ENCODE assay signal across 27 cellular contexts in the genomic region with DNA sequence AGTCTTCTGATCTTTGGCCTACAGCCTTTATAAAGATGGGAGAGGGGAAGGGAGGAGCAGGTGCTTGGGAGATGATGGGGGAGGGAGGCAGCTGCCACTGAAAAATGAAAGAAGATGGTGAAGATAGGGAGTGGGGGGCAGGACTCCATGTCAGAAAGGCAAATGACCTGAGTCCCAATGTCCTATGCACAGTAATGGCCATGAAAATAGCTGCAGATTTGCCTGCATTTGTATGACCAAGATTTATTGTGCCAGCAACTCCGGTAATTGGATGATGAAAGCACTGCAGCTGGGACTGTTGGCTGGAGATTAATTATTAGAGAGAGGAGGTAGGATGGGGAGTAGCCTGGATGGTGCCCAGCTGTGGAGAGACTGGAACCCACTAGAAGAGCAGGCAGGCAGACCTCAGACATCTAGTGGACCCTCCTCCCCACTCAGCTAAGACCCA. TPM values are rescaled to one million over a fixed set of nuclear protein-coding genes. Genes with fewer than 3 reads are reported as not detected.
DNase-seq lines count a peak whose midpoint lies in the region; ATAC-seq and TF ChIP-seq lines count a peak whose summit lies in the region.
"Had no signal": no experiment of that assay in that cellular context is flagged by ENCODE, and none has a peak within 500 bp of the region (broad histone marks: within the 10 kb centered on the region; RNA-seq: fewer than 3 reads in every experiment).

No MANE protein-coding gene starts in this region.

- H3K4me1 ChIP-seq in psoas muscle = peaks cover 48% of the 10 kb centered on the region
- H3K4me1 ChIP-seq: BLaER1, Caco-2, transverse colon had no signal

- no peaks in the 10 kb centered on the region for H3K4me1 Mint-ChIP-seq in glutamatergic neuron (ENCODE audit: low read depth, unreplicated experiment)
- H3K4me1 Mint-ChIP-seq: activated CD4-positive, alpha-beta T cell treated with anti-CD3 and anti-CD28 coated beads, Interleukin-2, amount 10 ng/mL, durations not matched to agents 7 days and 5 days; activated CD8-positive, alpha-beta memory T cell treated with anti-CD3 and anti-CD28 coated beads, Interleukin-2, amount 10 ng/mL, durations not matched to agents 7 days and 5 days; activated naive CD4-positive, alpha-beta T cell treated with anti-CD3 and anti-CD28 coated beads, Interleukin-2, amount 50 U/mL, for 24 hours had no signal

- H3K9me3 Mint-ChIP-seq in glutamatergic neuron (ENCODE audit: unreplicated experiment) = no peaks in the 10 kb centered on the region
- H3K9me3 Mint-ChIP-seq: activated CD4-positive, alpha-beta T cell treated with anti-CD3 and anti-CD28 coated beads, Interleukin-2, amount 10 ng/mL, durations not matched to agents 7 days and 5 days; activated naive CD4-positive, alpha-beta T cell treated with anti-CD3 and anti-CD28 coated beads, Interleukin-2, amount 50 U/mL, for 24 hours; activated T-helper 1 cell treated with anti-CD3 and anti-CD28 coated beads, Interleukin-12 subunit alpha, Interleukin-12 subunit beta, Interleukin-2, Interleukin-4 antibody, amounts not matched to agents 30 ng/mL and 10 ng/mL and 1 ng/mL, durations not matched to agents 14 hours and 24 hours and 36 hours had no signal

- TF ChIP-seq CTCF in glutamatergic neuron (IDR thresholded peaks at IDR 0.05; ENCODE audit: partially characterized antibody, unreplicated experiment) = no peak
- no peak for TF ChIP-seq CTCF in psoas muscle (IDR thresholded peaks at IDR 0.05)

- H3K27me3 Mint-ChIP-seq in glutamatergic neuron (ENCODE audit: unreplicated experiment) = peaks cover 4% of the 10 kb centered on the region
- H3K27me3 Mint-ChIP-seq: activated CD4-positive, alpha-beta T cell treated with anti-CD3 and anti-CD28 coated beads, Interleukin-2, amount 10 ng/mL, durations not matched to agents 7 days and 5 days; activated CD8-positive, alpha-beta memory T cell treated with anti-CD3 and anti-CD28 coated beads, Interleukin-2, amount 10 ng/mL, durations not matched to agents 7 days and 5 days; activated naive CD4-positive, alpha-beta T cell treated with anti-CD3 and anti-CD28 coated beads, Interleukin-2, amount 50 U/mL, for 24 hours had no signal

- H3K27me3 ChIP-seq in psoas muscle (ENCODE audit: insufficient read depth in 3 of 3, low read length in 2 of 3) = no peaks in the 10 kb centered on the region
- H3K27me3 ChIP-seq: BLaER1, right atrium auricular region, spleen, transverse colon had no signal

- ATAC-seq in psoas muscle = peak; percentile 22 to 55 (median 32)
- ATAC-seq: activated CD8-positive, alpha-beta memory T cell treated with anti-CD3 and anti-CD28 coated beads, Interleukin-2, amount 10 ng/mL, durations not matched to agents 7 days and 5 days; HepG2; stimulated activated naive CD8-positive, alpha-beta T cell treated with anti-CD3 and anti-CD28 coated beads, Interleukin-15, Interleukin-2, amounts not matched to agents 100 U/mL and 50 U/mL, for 24 hours had no signal

- H3K27ac Mint-ChIP-seq in glutamatergic neuron (ENCODE audit: unreplicated experiment) = peak overlapping the region; percentile 6
- H3K27ac Mint-ChIP-seq: activated CD4-positive, alpha-beta T cell treated with anti-CD3 and anti-CD28 coated beads, Interleukin-2, amount 10 ng/mL, durations not matched to agents 7 days and 5 days; activated CD8-positive, alpha-beta memory T cell treated with anti-CD3 and anti-CD28 coated beads, Interleukin-2, amount 10 ng/mL, durations not matched to agents 7 days and 5 days; activated naive CD4-positive, alpha-beta T cell treated with anti-CD3 and anti-CD28 coated beads, Interleukin-2, amount 50 U/mL, for 24 hours; activated T-helper 1 cell treated with anti-CD3 and anti-CD28 coated beads, Interleukin-12 subunit alpha, Interleukin-12 subunit beta, Interleukin-2, Interleukin-4 antibody, amounts not matched to agents 30 ng/mL and 10 ng/mL and 1 ng/mL, durations not matched to agents 14 hours and 24 hours and 36 hours had no signal

- H3K36me3 Mint-ChIP-seq in glutamatergic neuron (ENCODE audit: unreplicated experiment) = no peaks in the 10 kb centered on the region
- H3K36me3 Mint-ChIP-seq: activated naive CD4-positive, alpha-beta T cell treated with anti-CD3 and anti-CD28 coated beads, Interleukin-2, amount 50 U/mL, for 24 hours had no signal

- 20 to 50% (median 20%) methylated on average over 1 of the region's 1 CpG for WGBS in psoas muscle, 3 donors

- no peak overlapping the region for H3K4me3 ChIP-seq in psoas muscle
- H3K4me3 ChIP-seq: BLaER1, lung, right atrium auricular region, spleen, transverse colon had no signal

- DNase-seq in NCI-H1417 (lab: John Stamatoyannopoulos, UW) = peak in 2 of 3 experiments; percentile 15 to 51
- no peak for DNase-seq in NCI-H1417 treated with DMSO at 0.1 percent for 48 hours (lab: John Stamatoyannopoulos, UW)
- peak; percentile 77 for DNase-seq in NCI-H82 treated with DMSO at 0.1 percent for 48 hours (lab: John Stamatoyannopoulos, UW; ENCODE audit: unreplicated experiment)
- no peak for DNase-seq in glutamatergic neuron
- no peak for DNase-seq in psoas muscle
- no peak for DNase-seq in NCI-H2029 (lab: John Stamatoyannopoulos, UW)
- DNase-seq in activated CD4-positive, alpha-beta T cell treated with anti-CD3 and anti-CD28 coated beads for 48 hours = no peak
- no peak for DNase-seq in NCI-H1694 (lab: John Stamatoyannopoulos, UW)
- DNase-seq: activated CD4-positive, alpha-beta T cell treated with anti-CD3 and anti-CD28 coated beads, Interleukin-2, amount 10 ng/mL, durations not matched to agents 7 days and 5 days; activated CD8-positive, alpha-beta memory T cell treated with anti-CD3 and anti-CD28 coated beads, Interleukin-2, amount 10 ng/mL, durations not matched to agents 7 days and 5 days; Caco-2; central memory CD4-positive, alpha-beta T cell; foreskin fibroblast; NCI-H1092 treated with DMSO at 0.1 percent for 48 hours; NCI-H2107; spleen; stimulated activated CD4-positive, alpha-beta T cell treated with anti-CD3 and anti-CD28 coated beads, Interleukin-4, amount 100 ng/mL, for 24 hours; stimulated activated naive CD8-positive, alpha-beta T cell treated with anti-CD3 and anti-CD28 coated beads, Interleukin-15, Interleukin-2, amounts not matched to agents 100 U/mL and 50 U/mL, for 24 hours; T-helper 2 cell; transverse colon had no signal

- no peaks in the 10 kb centered on the region for H3K9me3 ChIP-seq in psoas muscle
- H3K9me3 ChIP-seq: right atrium auricular region, transverse colon had no signal

- H3K36me3 ChIP-seq in psoas muscle (ENCODE audit: insufficient read depth in 1 of 2, low read depth in 1 of 2) = no peaks in the 10 kb centered on the region
- H3K36me3 ChIP-seq: BLaER1, right atrium auricular region, spleen, transverse colon had no signal

- intact Hi-C loops in psoas muscle (cut with DNase I) = loop anchor here (5.0 to 10.0 kb wide), 2 partner anchors 183 to 220 kb away; a partner anchor contains a TSS

- no peak overlapping the region for H3K27ac ChIP-seq in psoas muscle
- H3K27ac ChIP-seq: BLaER1, HL-60, right atrium auricular region, spleen, transverse colon had no signal

- H3K4me3 Mint-ChIP-seq in glutamatergic neuron (ENCODE audit: unreplicated experiment) = no peak overlapping the region
- H3K4me3 Mint-ChIP-seq: activated CD4-positive, alpha-beta T cell treated with anti-CD3 and anti-CD28 coated beads, Interleukin-2, amount 10 ng/mL, durations not matched to agents 7 days and 5 days; activated CD8-positive, alpha-beta memory T cell treated with anti-CD3 and anti-CD28 coated beads, Interleukin-2, amount 10 ng/mL, durations not matched to agents 7 days and 5 days; activated naive CD4-positive, alpha-beta T cell treated with anti-CD3 and anti-CD28 coated beads, Interleukin-2, amount 50 U/mL, for 24 hours; activated T-helper 1 cell treated with anti-CD3 and anti-CD28 coated beads, Interleukin-12 subunit alpha, Interleukin-12 subunit beta, Interleukin-2, Interleukin-4 antibody, amounts not matched to agents 30 ng/mL and 10 ng/mL and 1 ng/mL, durations not matched to agents 14 hours and 24 hours and 36 hours had no signal

RNA-seq across cellular contexts. Expression of a gene that starts 36.1 kb away (rescaled TPM):
- total RNA-seq in glutamatergic neuron (ENCODE audit: unreplicated experiment) (6.6 TPM), psoas muscle (10 to 100 TPM; 14.0 to 26.7 (median 18.0) TPM)
- 1 to 10 TPM; 1.8 to 9.3 (median 4.3) TPM for polyA plus RNA-seq in psoas muscle

Comparison
In these comparisons a context has a peak if more than half of its experiments do, and no peak if none do; other contexts are left out.
1. DNase-seq: peak in NCI-H1417 (2 of 3) and NCI-H82 treated with DMSO at 0.1 percent for 48 hours (single experiment); none in NCI-H1417 treated with DMSO at 0.1 percent for 48 hours (single experiment), glutamatergic neuron (single experiment), psoas muscle (0 of 2), NCI-H2029 (single experiment), activated CD4-positive, alpha-beta T cell treated with anti-CD3 and anti-CD28 coated beads for 48 hours (single experiment) and NCI-H1694 (single experiment).